In the genomic region with DNA sequence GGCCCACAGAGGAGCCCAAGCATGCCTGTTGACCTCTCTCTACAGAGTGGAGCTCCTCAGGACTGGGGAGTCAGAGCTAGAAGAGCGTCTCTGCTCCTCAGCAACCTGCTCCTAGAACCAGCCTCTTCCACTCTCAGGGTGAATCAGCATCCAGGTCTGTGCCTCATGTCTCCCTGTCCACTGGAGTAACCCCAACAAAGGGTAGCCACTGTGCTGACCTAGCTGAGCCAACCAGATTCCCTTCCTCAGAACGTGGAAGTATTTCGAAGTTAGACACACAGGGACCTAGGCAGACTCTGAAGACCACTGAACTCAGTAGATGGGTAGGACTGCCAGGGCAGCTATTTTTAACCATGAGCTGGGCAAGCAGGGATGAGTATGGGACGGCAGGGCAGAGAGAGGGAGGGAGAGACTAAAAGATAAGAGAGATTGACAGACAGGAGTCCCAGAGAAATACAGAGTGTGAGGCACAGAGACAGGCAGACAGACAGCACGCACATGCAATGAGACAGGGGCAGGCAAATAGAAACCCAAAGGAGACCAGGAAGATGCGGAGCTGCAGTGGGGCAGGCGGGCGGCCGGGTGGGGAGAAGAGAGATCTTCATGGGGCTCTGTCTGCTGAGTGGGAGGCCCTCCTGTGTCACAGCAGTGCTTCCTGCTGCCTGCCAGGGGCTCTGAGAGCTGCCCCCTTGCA, we compare ENCODE assay signal across 15 cellular contexts. TPM values are rescaled to one million over a fixed set of nuclear protein-coding genes. Genes with fewer than 3 reads are reported as not detected.
DNase-seq lines count a peak whose midpoint lies in the region; ATAC-seq, FAIRE-seq and TF ChIP-seq lines count a peak whose summit lies in the region.
"Had no signal": no experiment of that assay in that cellular context is flagged by ENCODE, and none has a peak within 500 bp of the region (broad histone marks: within the 10 kb centered on the region; RNA-seq: fewer than 3 reads in every experiment).

No MANE protein-coding gene starts in this region.

- no peak overlapping the region for H2BK120ac ChIP-seq in H1 (replicated peaks; ENCODE audit: low read depth, low read length)

- no peaks in the 10 kb centered on the region for H3K27me3 Mint-ChIP-seq in activated naive CD4-positive, alpha-beta T cell treated with anti-CD3 and anti-CD28 coated beads, Interleukin-2, amount 10 ng/mL, durations not matched to agents 7 days and 5 days

- no peak for TF ChIP-seq POLR2A in H1 (IDR thresholded peaks at IDR 0.05; ENCODE audit: control extremely low read depth in 1 of 2, low read depth in 2 of 2, low read length in 2 of 2)

- no peaks in the 10 kb centered on the region for H4K20me1 ChIP-seq in H1 (replicated peaks in 1 of 2; ENCODE audit: control insufficient read depth in 1 of 2, insufficient read depth in 2 of 2, low read length in 2 of 2)

- H3K18ac ChIP-seq in H1 (ENCODE audit: extremely low read depth, low read length): no peak overlapping the region

- H4K91ac ChIP-seq in H1 (replicated peaks; ENCODE audit: insufficient read length, low read length): no peak overlapping the region

- 89% methylated on average over 9 of the region's 9 CpGs; no CpG with 5 or more reads in 1 of the 2 experiments for WGBS in H1 (ENCODE audit: extremely low coverage in 1 of 2, insufficient coverage in 1 of 2, insufficient read length in 1 of 2, insufficient replicate concordance in 2 of 2, low coverage in 1 of 2, low lambda C conversion rate in 2 of 2, missing lambda C conversion rate in 1 of 2), 2 experiments

- POLR2A ChIA-PET in H1 (lab: Charles Lee; ENCODE audit: partially characterized antibody): interaction anchor here (1.3 to 1.5 kb wide), 2 partner anchors 9 to 15 kb away, joined by 3 read pairs; no protein-coding TSS in a partner anchor

- peak overlapping the region; percentile 96 for H3K27ac Mint-ChIP-seq in activated naive CD4-positive, alpha-beta T cell treated with anti-CD3 and anti-CD28 coated beads, Interleukin-2, amount 10 ng/mL, durations not matched to agents 7 days and 5 days
- H3K27ac Mint-ChIP-seq in stimulated activated effector memory CD8-positive, alpha-beta T cell treated with anti-CD3 and anti-CD28 coated beads, Interleukin-12 subunit alpha, Interleukin-12 subunit beta, amount 100 ng/mL, for 72 hours: peak overlapping the region; percentile 98

- no peak overlapping the region for H2BK5ac ChIP-seq in H1 (ENCODE audit: low read depth, low read length)

- H3K27me3 ChIP-seq in H1 (replicated peaks in 1 of 4; ENCODE audit: control insufficient read depth in 3 of 4, extremely low read depth in 1 of 4, insufficient read depth in 3 of 4, low read length in 3 of 4): no peaks in the 10 kb centered on the region
- H3K27me3 ChIP-seq: gastrocnemius medialis, vagina had no signal

- no peaks in the 10 kb centered on the region for H3K36me3 ChIP-seq in H1 (ENCODE audit: control insufficient read depth in 2 of 4, insufficient read depth in 4 of 4, low read length in 3 of 4)
- H3K36me3 ChIP-seq: gastrocnemius medialis, vagina had no signal

- H3K23me2 ChIP-seq in H1 (ENCODE audit: low read depth, low read length): no peaks in the 10 kb centered on the region

- TF ChIP-seq EP300 in H1 (IDR thresholded peaks at IDR 0.05; ENCODE audit: borderline replicate concordance in 1 of 2, low read depth in 2 of 2, low read length in 2 of 2): no peak

- no peak overlapping the region for H2BK20ac ChIP-seq in H1 (ENCODE audit: low read length)

- no peak for TF ChIP-seq RAD21 in H1 (IDR thresholded peaks at IDR 0.05 in 1 of 2, conservative IDR thresholded peaks at IDR 0.05 in 1 of 2; ENCODE audit: low read depth in 2 of 2, low read length in 2 of 2)

- peaks cover 27% of the 10 kb centered on the region for H3K36me3 Mint-ChIP-seq in activated naive CD4-positive, alpha-beta T cell treated with anti-CD3 and anti-CD28 coated beads, Interleukin-2, amount 10 ng/mL, durations not matched to agents 7 days and 5 days
- H3K36me3 Mint-ChIP-seq in stimulated activated effector memory CD8-positive, alpha-beta T cell treated with anti-CD3 and anti-CD28 coated beads, Interleukin-12 subunit alpha, Interleukin-12 subunit beta, amount 100 ng/mL, for 72 hours: peaks cover 24% of the 10 kb centered on the region
- H3K36me3 Mint-ChIP-seq: brain had no signal

- no peaks in the 10 kb centered on the region for H3K79me1 ChIP-seq in H1 (ENCODE audit: low read depth, low read length)

- peak overlapping the region; percentile 47; the same call in 1 of the 2 replicates for H2BK15ac ChIP-seq in H1 (ENCODE audit: low read length)

- CTCF ChIA-PET in activated naive CD4-positive, alpha-beta T cell treated with anti-CD3 and anti-CD28 coated beads, Interleukin-2, amount 10 ng/mL, durations not matched to agents 7 days and 5 days (lab: Charles Lee): interaction anchor here (0.9 to 2.6 kb wide), 4 partner anchors 12 to 102 kb away, joined by 3 to 9 read pairs (median 4); a partner anchor contains a TSS
- CTCF ChIA-PET in H1 (lab: Charles Lee; ENCODE audit: partially characterized antibody): interaction anchor here (0.6 to 1.5 kb wide), 6 partner anchors 22 to 170 kb away, joined by 3 to 4 read pairs (median 3); no protein-coding TSS in a partner anchor

- no peaks in the 10 kb centered on the region for H3K79me2 ChIP-seq in H1 (ENCODE audit: control insufficient read depth in 1 of 2, insufficient read depth in 2 of 2, low read length in 2 of 2)

- H3K14ac ChIP-seq in H1 (ENCODE audit: insufficient read length): no peak overlapping the region

- H2AFZ ChIP-seq in H1 (ENCODE audit: low read length): no peak overlapping the region

- no peak overlapping the region for H3K4me2 ChIP-seq in H1 (ENCODE audit: insufficient read depth in 1 of 2, low read depth in 2 of 2, low read length in 2 of 2)

- peak; percentile 25 for ATAC-seq in SK-N-SH treated with all-trans-retinoic acid at 6 μM for 48 hours
- ATAC-seq in stimulated activated effector memory CD8-positive, alpha-beta T cell treated with anti-CD3 and anti-CD28 coated beads, Interleukin-12 subunit alpha, Interleukin-12 subunit beta, amount 100 ng/mL, for 72 hours: no peak

- H3K27ac ChIP-seq in H1 (ENCODE audit: low read depth, low read length): no peak overlapping the region
- H3K27ac ChIP-seq: gastrocnemius medialis, vagina had no signal

- TF ChIP-seq CTCF in H1 (IDR thresholded peaks at IDR 0.05; ENCODE audit: control extremely low read depth in 1 of 3, insufficient read depth in 1 of 3, low read depth in 1 of 3, low read length in 3 of 3): no peak

- no peak overlapping the region for H4K8ac ChIP-seq in H1 (ENCODE audit: extremely low read depth, insufficient read depth, low read length)

- no peak overlapping the region for H3K56ac ChIP-seq in H1 (replicated peaks; ENCODE audit: insufficient read length, low read depth, low read length)

- H3K9me3 ChIP-seq in H1 (ENCODE audit: insufficient read depth in 2 of 2, low read depth in 1 of 2, low read length in 1 of 2): no peaks in the 10 kb centered on the region
- H3K9me3 ChIP-seq: gastrocnemius medialis, vagina had no signal

- DNase-seq in activated naive CD4-positive, alpha-beta T cell treated with anti-CD3 and anti-CD28 coated beads, Interleukin-2, amount 10 ng/mL, durations not matched to agents 7 days and 5 days: no peak
- DNase-seq in activated naive CD4-positive, alpha-beta T cell (lab: John Stamatoyannopoulos, UW): no peak
- DNase-seq in H1 (ENCODE audit: low read depth in 1 of 2, low spot score in 2 of 2) (no peak), NOMO-1 treated with dmso at 0.1 percent for 144 hours (lab: John Stamatoyannopoulos, UW; ENCODE audit: unreplicated experiment) (no peak), NCI-H1436 (lab: John Stamatoyannopoulos, UW) (no peak)
- no peak for DNase-seq in stimulated activated effector memory CD8-positive, alpha-beta T cell treated with anti-CD3 and anti-CD28 coated beads, Interleukin-12 subunit alpha, Interleukin-12 subunit beta, amount 100 ng/mL, for 72 hours (ENCODE audit: low spot score in 2 of 2)
- no peak for DNase-seq in activated CD4-positive, CD25-positive, alpha-beta regulatory T cell (lab: John Stamatoyannopoulos, UW)
- DNase-seq: DMS153, gastrocnemius medialis, NCI-H1092, NCI-H345 had no signal

- no peak overlapping the region for H4K5ac ChIP-seq in H1 (ENCODE audit: insufficient read length, low read depth, low read length)

- no peak overlapping the region for H3K4me3 Mint-ChIP-seq in activated naive CD4-positive, alpha-beta T cell treated with anti-CD3 and anti-CD28 coated beads, Interleukin-2, amount 10 ng/mL, durations not matched to agents 7 days and 5 days
- peak overlapping the region; percentile 71 for H3K4me3 Mint-ChIP-seq in stimulated activated effector memory CD8-positive, alpha-beta T cell treated with anti-CD3 and anti-CD28 coated beads, Interleukin-12 subunit alpha, Interleukin-12 subunit beta, amount 100 ng/mL, for 72 hours
- H3K4me3 Mint-ChIP-seq: brain had no signal

- no peak overlapping the region for H3K23ac ChIP-seq in H1 (ENCODE audit: insufficient read length)

- no peak overlapping the region for H3K4me3 ChIP-seq in H1 (ENCODE audit: extremely low read depth in 1 of 4, insufficient read depth in 2 of 4, low read depth in 3 of 4, low read length in 4 of 4)
- H3K4me3 ChIP-seq: gastrocnemius medialis, vagina had no signal

- H3K4me1 ChIP-seq in H1 (replicated peaks in 1 of 4; ENCODE audit: control insufficient read depth in 3 of 4, insufficient read depth in 4 of 4, low read length in 3 of 4): no peaks in the 10 kb centered on the region; a peak in 1 of 7 replicates

- peaks cover 2% of the 10 kb centered on the region for H3K9me3 Mint-ChIP-seq in activated naive CD4-positive, alpha-beta T cell treated with anti-CD3 and anti-CD28 coated beads, Interleukin-2, amount 10 ng/mL, durations not matched to agents 7 days and 5 days
- no peaks in the 10 kb centered on the region for H3K9me3 Mint-ChIP-seq in stimulated activated effector memory CD8-positive, alpha-beta T cell treated with anti-CD3 and anti-CD28 coated beads, Interleukin-12 subunit alpha, Interleukin-12 subunit beta, amount 100 ng/mL, for 72 hours
- H3K9me3 Mint-ChIP-seq: brain had no signal

- H3K9ac ChIP-seq in H1 (replicated peaks in 1 of 4; ENCODE audit: extremely low read depth in 1 of 4, low read depth in 3 of 4, low read length in 3 of 4): no peak overlapping the region

- H2BK12ac ChIP-seq in H1 (ENCODE audit: low read depth, low read length): no peak overlapping the region; the same call in 1 of the 2 replicates

- no peak for FAIRE-seq in H1 (lab: Jason Lieb, UNC)
- FAIRE-seq: RCC 7860 had no signal

- no peak overlapping the region for H2AK5ac ChIP-seq in H1 (ENCODE audit: low read depth, low read length)

- H3K4ac ChIP-seq in H1 (replicated peaks; ENCODE audit: insufficient read length, low read depth, low read length): no peak overlapping the region

- peaks cover 84% of the 10 kb centered on the region for H3K4me1 Mint-ChIP-seq in activated naive CD4-positive, alpha-beta T cell treated with anti-CD3 and anti-CD28 coated beads, Interleukin-2, amount 10 ng/mL, durations not matched to agents 7 days and 5 days
- H3K4me1 Mint-ChIP-seq in stimulated activated effector memory CD8-positive, alpha-beta T cell treated with anti-CD3 and anti-CD28 coated beads, Interleukin-12 subunit alpha, Interleukin-12 subunit beta, amount 100 ng/mL, for 72 hours: peaks cover 83% of the 10 kb centered on the region

RNA-seq across cellular contexts. Expression of a gene that starts 56.7 kb away (rescaled TPM):
- 9.4 and 13.9 TPM in 2 replicates for total RNA-seq in H1 (2021; fragmentation: NEBNext Ultra II Directional; extraction: Animal tissue kit (Norgen Biotek cat#: 25700))
- polyA plus RNA-seq in H1 (2011; rRNA removed): 2.2 and 2.8 TPM in 2 replicates
- polyA plus RNA-seq in H1 (2011; cell fraction: cytosol; rRNA removed): 4.4 TPM
- 8.4 TPM for polyA plus RNA-seq in H1 (2011; cell fraction: nucleus; rRNA removed)
- polyA plus RNA-seq in H1 (2012, experiment 1 of 2): 3.6 to 7.1 TPM (median 5.6 TPM) in 4 replicates
- 0.46 TPM for polyA plus RNA-seq in H1 (2012, experiment 2 of 2)
- 5.0 TPM for polyA plus RNA-seq in H1 (2013, experiment 1 of 2)
- 4.4 TPM for polyA plus RNA-seq in H1 (2013, experiment 2 of 2)
- polyA minus RNA-seq in H1 (2011; rRNA and poly(A)+ RNA removed): 12.0 and 13.7 TPM in 2 replicates
- polyA minus RNA-seq in H1 (2011; cell fraction: cytosol; rRNA and poly(A)+ RNA removed): 6.8 TPM
- 17.8 TPM for polyA minus RNA-seq in H1 (2011; cell fraction: nucleus; rRNA and poly(A)+ RNA removed)
